In the genomic region with DNA sequence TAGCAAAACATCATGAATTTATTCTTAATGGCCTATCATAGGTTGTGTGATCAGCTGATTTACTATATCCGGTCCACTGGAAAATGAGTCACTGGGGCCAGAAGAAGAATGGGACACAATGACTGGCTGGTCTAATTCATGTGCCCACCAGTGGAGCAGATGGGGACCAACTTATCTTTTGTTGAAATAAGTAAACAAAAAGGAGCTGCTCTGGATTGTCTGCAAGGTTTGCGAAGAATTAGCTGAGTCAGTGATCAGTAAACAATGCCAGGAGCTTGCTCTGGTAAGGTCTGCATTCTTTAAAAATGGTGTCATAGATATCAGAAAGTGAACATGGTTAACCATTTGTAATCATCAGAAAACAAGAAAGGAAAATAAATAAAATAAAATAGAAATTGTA, we compare ENCODE assay signal across 2 cellular contexts.
TF ChIP-seq lines count a peak whose summit lies in the region.

No MANE protein-coding gene starts in this region.

TF ChIP-seq in IMR-90, 13 proteins besides CTCF, POLR2A, EP300 and RAD21:
- TF ChIP-seq ELK1 (IDR thresholded peaks at IDR 0.05; ENCODE audit: borderline replicate concordance, low read depth, low read length) (no peak), MXI1 (IDR thresholded peaks at IDR 0.05; ENCODE audit: borderline replicate concordance, low read depth, low read length) (no peak), MAFK (IDR thresholded peaks at IDR 0.05; ENCODE audit: low read depth, low read length) (peak; percentile 82)
TF ChIP-seq in IMR-90: peak in this region for 1.

TF ChIP-seq in HepG2, 621 proteins besides CTCF, POLR2A, EP300 and RAD21 (continued from another document and continues in another):
- no peak for TF ChIP-seq ZNF337 (CRISPR knock-in tag; IDR thresholded peaks at IDR 0.05; ENCODE audit: borderline replicate concordance, low read depth)
- no peak for TF ChIP-seq ZNF382 (CRISPR knock-in tag; IDR thresholded peaks at IDR 0.05; ENCODE audit: borderline replicate concordance)
- no peak for TF ChIP-seq ZNF251 (CRISPR knock-in tag; IDR thresholded peaks at IDR 0.05)
- TF ChIP-seq MEIS2 (CRISPR knock-in tag; IDR thresholded peaks at IDR 0.05), result no peak
- TF ChIP-seq ASH2L (IDR thresholded peaks at IDR 0.05; ENCODE audit: insufficient read length, low read depth, low read length), result no peak
- TF ChIP-seq PAX8 (CRISPR knock-in tag; IDR thresholded peaks at IDR 0.05; ENCODE audit: borderline replicate concordance), result no peak
- no peak for TF ChIP-seq CAMTA2 (CRISPR knock-in tag; IDR thresholded peaks at IDR 0.05; ENCODE audit: borderline replicate concordance)
- TF ChIP-seq MYNN (CRISPR knock-in tag; IDR thresholded peaks at IDR 0.05; ENCODE audit: low read depth), result no peak
- TF ChIP-seq, protein P1, sequence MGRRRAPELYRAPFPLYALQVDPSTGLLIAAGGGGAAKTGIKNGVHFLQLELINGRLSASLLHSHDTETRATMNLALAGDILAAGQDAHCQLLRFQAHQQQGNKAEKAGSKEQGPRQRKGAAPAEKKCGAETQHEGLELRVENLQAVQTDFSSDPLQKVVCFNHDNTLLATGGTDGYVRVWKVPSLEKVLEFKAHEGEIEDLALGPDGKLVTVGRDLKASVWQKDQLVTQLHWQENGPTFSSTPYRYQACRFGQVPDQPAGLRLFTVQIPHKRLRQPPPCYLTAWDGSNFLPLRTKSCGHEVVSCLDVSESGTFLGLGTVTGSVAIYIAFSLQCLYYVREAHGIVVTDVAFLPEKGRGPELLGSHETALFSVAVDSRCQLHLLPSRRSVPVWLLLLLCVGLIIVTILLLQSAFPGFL (CRISPR knock-in tag; IDR thresholded peaks at IDR 0.05), result no peak
- no peak for TF ChIP-seq MLLT10 (CRISPR knock-in tag; IDR thresholded peaks at IDR 0.05)
- no peak for TF ChIP-seq ZNF24 (IDR thresholded peaks at IDR 0.05)
- no peak for TF ChIP-seq ZNF580 (CRISPR knock-in tag; IDR thresholded peaks at IDR 0.05; ENCODE audit: borderline replicate concordance, low read depth)
- 0 out of 2 replicates have a peak, but pooled peaks have one; percentile 21 for TF ChIP-seq HMG20A (CRISPR knock-in tag; IDR thresholded peaks at IDR 0.05; ENCODE audit: borderline replicate concordance)
- no peak for TF ChIP-seq PAWR (CRISPR knock-in tag; IDR thresholded peaks at IDR 0.05; ENCODE audit: borderline replicate concordance)
- TF ChIP-seq ZNF205 (CRISPR knock-in tag; IDR thresholded peaks at IDR 0.05), result no peak
- TF ChIP-seq ZBTB43 (CRISPR knock-in tag; conservative IDR thresholded peaks at IDR 0.05), result no peak
- no peak for TF ChIP-seq RORA (CRISPR knock-in tag; IDR thresholded peaks at IDR 0.05)
- TF ChIP-seq, protein P2, sequence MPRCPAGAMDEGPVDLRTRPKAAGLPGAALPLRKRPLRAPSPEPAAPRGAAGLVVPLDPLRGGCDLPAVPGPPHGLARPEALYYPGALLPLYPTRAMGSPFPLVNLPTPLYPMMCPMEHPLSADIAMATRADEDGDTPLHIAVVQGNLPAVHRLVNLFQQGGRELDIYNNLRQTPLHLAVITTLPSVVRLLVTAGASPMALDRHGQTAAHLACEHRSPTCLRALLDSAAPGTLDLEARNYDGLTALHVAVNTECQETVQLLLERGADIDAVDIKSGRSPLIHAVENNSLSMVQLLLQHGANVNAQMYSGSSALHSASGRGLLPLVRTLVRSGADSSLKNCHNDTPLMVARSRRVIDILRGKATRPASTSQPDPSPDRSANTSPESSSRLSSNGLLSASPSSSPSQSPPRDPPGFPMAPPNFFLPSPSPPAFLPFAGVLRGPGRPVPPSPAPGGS (CRISPR knock-in tag; IDR thresholded peaks at IDR 0.05), result no peak
- peak; percentile 93 to 94 for TF ChIP-seq MAFK (conservative IDR thresholded peaks at IDR 0.05 in 1 of 2, IDR thresholded peaks at IDR 0.05 in 1 of 2; ENCODE audit: low read length in 2 of 2)
- TF ChIP-seq DBP (CRISPR knock-in tag; IDR thresholded peaks at IDR 0.05; ENCODE audit: not compliant biosample characterization), result no peak
- no peak for TF ChIP-seq ZNF761 (CRISPR knock-in tag; conservative IDR thresholded peaks at IDR 0.05)
- TF ChIP-seq ZNF362 (CRISPR knock-in tag; IDR thresholded peaks at IDR 0.05; ENCODE audit: borderline replicate concordance), result no peak
- no peak for TF ChIP-seq ZNF720 (CRISPR knock-in tag; IDR thresholded peaks at IDR 0.05)
- TF ChIP-seq ZZZ3 (CRISPR knock-in tag; IDR thresholded peaks at IDR 0.05; ENCODE audit: borderline replicate concordance), result no peak
- peak; percentile 35; the same call in 1 of the 2 replicates for TF ChIP-seq NFE2L2 (IDR thresholded peaks at IDR 0.05; ENCODE audit: low read length)
- no peak for TF ChIP-seq FOXK1 (CRISPR knock-in tag; IDR thresholded peaks at IDR 0.05; ENCODE audit: borderline replicate concordance, low read depth)
- TF ChIP-seq, protein P3, sequence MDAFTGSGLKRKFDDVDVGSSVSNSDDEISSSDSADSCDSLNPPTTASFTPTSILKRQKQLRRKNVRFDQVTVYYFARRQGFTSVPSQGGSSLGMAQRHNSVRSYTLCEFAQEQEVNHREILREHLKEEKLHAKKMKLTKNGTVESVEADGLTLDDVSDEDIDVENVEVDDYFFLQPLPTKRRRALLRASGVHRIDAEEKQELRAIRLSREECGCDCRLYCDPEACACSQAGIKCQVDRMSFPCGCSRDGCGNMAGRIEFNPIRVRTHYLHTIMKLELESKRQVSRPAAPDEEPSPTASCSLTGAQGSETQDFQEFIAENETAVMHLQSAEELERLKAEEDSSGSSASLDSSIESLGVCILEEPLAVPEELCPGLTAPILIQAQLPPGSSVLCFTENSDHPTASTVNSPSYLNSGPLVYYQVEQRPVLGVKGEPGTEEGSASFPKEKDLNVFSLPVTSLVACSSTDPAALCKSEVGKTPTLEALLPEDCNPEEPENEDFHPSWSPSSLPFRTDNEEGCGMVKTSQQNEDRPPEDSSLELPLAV (CRISPR knock-in tag; conservative IDR thresholded peaks at IDR 0.05; ENCODE audit: low read depth), result no peak
- TF ChIP-seq GABPB1 (CRISPR knock-in tag; IDR thresholded peaks at IDR 0.05), result peak; percentile 20; the same call in 1 of the 2 replicates
- TF ChIP-seq NFE2L1 (CRISPR knock-in tag; IDR thresholded peaks at IDR 0.05; ENCODE audit: borderline replicate concordance), result no peak
- TF ChIP-seq, protein P4, sequence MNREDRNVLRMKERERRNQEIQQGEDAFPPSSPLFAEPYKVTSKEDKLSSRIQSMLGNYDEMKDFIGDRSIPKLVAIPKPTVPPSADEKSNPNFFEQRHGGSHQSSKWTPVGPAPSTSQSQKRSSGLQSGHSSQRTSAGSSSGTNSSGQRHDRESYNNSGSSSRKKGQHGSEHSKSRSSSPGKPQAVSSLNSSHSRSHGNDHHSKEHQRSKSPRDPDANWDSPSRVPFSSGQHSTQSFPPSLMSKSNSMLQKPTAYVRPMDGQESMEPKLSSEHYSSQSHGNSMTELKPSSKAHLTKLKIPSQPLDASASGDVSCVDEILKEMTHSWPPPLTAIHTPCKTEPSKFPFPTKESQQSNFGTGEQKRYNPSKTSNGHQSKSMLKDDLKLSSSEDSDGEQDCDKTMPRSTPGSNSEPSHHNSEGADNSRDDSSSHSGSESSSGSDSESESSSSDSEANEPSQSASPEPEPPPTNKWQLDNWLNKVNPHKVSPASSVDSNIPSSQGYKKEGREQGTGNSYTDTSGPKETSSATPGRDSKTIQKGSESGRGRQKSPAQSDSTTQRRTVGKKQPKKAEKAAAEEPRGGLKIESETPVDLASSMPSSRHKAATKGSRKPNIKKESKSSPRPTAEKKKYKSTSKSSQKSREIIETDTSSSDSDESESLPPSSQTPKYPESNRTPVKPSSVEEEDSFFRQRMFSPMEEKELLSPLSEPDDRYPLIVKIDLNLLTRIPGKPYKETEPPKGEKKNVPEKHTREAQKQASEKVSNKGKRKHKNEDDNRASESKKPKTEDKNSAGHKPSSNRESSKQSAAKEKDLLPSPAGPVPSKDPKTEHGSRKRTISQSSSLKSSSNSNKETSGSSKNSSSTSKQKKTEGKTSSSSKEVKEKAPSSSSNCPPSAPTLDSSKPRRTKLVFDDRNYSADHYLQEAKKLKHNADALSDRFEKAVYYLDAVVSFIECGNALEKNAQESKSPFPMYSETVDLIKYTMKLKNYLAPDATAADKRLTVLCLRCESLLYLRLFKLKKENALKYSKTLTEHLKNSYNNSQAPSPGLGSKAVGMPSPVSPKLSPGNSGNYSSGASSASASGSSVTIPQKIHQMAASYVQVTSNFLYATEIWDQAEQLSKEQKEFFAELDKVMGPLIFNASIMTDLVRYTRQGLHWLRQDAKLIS (CRISPR knock-in tag; IDR thresholded peaks at IDR 0.05), result no peak
- TF ChIP-seq, protein P5, sequence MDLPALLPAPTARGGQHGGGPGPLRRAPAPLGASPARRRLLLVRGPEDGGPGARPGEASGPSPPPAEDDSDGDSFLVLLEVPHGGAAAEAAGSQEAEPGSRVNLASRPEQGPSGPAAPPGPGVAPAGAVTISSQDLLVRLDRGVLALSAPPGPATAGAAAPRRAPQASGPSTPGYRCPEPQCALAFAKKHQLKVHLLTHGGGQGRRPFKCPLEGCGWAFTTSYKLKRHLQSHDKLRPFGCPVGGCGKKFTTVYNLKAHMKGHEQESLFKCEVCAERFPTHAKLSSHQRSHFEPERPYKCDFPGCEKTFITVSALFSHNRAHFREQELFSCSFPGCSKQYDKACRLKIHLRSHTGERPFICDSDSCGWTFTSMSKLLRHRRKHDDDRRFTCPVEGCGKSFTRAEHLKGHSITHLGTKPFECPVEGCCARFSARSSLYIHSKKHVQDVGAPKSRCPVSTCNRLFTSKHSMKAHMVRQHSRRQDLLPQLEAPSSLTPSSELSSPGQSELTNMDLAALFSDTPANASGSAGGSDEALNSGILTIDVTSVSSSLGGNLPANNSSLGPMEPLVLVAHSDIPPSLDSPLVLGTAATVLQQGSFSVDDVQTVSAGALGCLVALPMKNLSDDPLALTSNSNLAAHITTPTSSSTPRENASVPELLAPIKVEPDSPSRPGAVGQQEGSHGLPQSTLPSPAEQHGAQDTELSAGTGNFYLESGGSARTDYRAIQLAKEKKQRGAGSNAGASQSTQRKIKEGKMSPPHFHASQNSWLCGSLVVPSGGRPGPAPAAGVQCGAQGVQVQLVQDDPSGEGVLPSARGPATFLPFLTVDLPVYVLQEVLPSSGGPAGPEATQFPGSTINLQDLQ (CRISPR knock-in tag; IDR thresholded peaks at IDR 0.05), result no peak
- no peak for TF ChIP-seq REXO4 (CRISPR knock-in tag; IDR thresholded peaks at IDR 0.05; ENCODE audit: borderline replicate concordance)
- TF ChIP-seq ZBTB21 (CRISPR knock-in tag; IDR thresholded peaks at IDR 0.05), result no peak
- no peak for TF ChIP-seq ZSCAN25 (CRISPR knock-in tag; IDR thresholded peaks at IDR 0.05)
- TF ChIP-seq NFE2 (CRISPR knock-in tag; IDR thresholded peaks at IDR 0.05), result 0 out of 2 replicates have a peak, but pooled peaks have one; percentile 36
- TF ChIP-seq ZNF674 (CRISPR knock-in tag; IDR thresholded peaks at IDR 0.05; ENCODE audit: low read depth), result no peak
- TF ChIP-seq U2AF1 (optimal IDR thresholded peaks at IDR 0.05; ENCODE audit: low read depth, low read length), result no peak
